14 cellular contexts compared by ENCODE assay signal in the genomic region with DNA sequence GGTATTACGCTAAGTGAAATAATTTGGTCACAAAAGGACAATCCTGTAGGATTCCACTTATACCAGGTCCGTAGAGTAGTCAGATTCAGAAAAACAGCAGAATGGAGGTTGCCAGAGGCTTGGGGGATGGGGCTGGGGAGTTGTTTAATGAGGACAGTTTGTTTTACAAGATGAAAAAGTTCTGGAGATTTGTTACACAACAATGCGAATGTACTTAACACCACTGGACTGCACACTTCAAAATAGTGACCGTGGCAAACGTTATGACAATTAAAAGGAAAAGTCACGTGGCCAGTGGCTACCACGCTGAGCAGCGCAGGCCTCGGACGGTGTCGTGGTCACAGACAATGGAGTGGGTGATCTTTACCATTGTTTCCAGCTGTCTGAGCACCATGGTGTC.
A peak's percentile ranks its signal among the peaks of the same experiment; 100 is the strongest.
DNase-seq lines count a peak whose midpoint lies in the region; ATAC-seq and TF ChIP-seq lines count a peak whose summit lies in the region.
"Had no signal": no experiment of that assay in that cellular context is flagged by ENCODE, and none has a peak within 500 bp of the region (broad histone marks: within the 10 kb centered on the region; RNA-seq: fewer than 3 reads in every experiment).

No MANE protein-coding gene starts in this region.

- no peak overlapping the region for H3K9ac ChIP-seq in mammary epithelial cell (ENCODE audit: insufficient read depth, low read length)

- in situ Hi-C loops in mammary epithelial cell (cut with MboI; ENCODE audit: low sequenced_read_pairs in 2 of 2) (no loop called here), transverse colon (cut with MboI; ENCODE audit: low pct_ligation_motif_present in 1 of 4, low pct_unique_long_range_greater_than_20kb in 1 of 4, low sequenced_read_pairs in 3 of 4) (loop anchor here in 1 of 4 donors (25.0 kb wide), 1 partner anchor 142 kb away; no protein-coding TSS in a partner anchor)

- H3K9me3 ChIP-seq in mammary epithelial cell (replicated peaks; ENCODE audit: insufficient read depth, low read length) (no peaks in the 10 kb centered on the region), lower lobe of right lung (no peaks in the 10 kb centered on the region), transverse colon (no peaks in the 10 kb centered on the region)
- H3K9me3 ChIP-seq: BE2C, upper lobe of left lung had no signal

- H3K36me3 ChIP-seq in mammary epithelial cell (ENCODE audit: insufficient read depth, low read length) (peaks cover 3% of the 10 kb centered on the region), lower lobe of right lung (peaks cover 22% of the 10 kb centered on the region), transverse colon (peaks cover 0 to 15% (median 7%) of the 10 kb centered on the region in 4 donors)

- no peak overlapping the region for H3K4me2 ChIP-seq in mammary epithelial cell (ENCODE audit: insufficient read depth, low read depth, low read length)

- H4K20me1 ChIP-seq in mammary epithelial cell (ENCODE audit: insufficient read depth, low read length) = peaks cover 5% of the 10 kb centered on the region

- TF ChIP-seq CTCF in MCF 10A (IDR thresholded peaks at IDR 0.05; ENCODE audit: unreplicated experiment) (no peak), mammary epithelial cell (conservative IDR thresholded peaks at IDR 0.05 in 1 of 2, IDR thresholded peaks at IDR 0.05 in 1 of 2; ENCODE audit: extremely low read depth in 1 of 2, insufficient read depth in 1 of 2, low read depth in 1 of 2, low read length in 2 of 2) (no peak), lower lobe of right lung (IDR thresholded peaks at IDR 0.05) (no peak), transverse colon (IDR thresholded peaks at IDR 0.05) (no peak), CD14-positive monocyte (IDR thresholded peaks at IDR 0.05) (no peak)
- no peak for TF ChIP-seq CTCF in activated CD8-positive, alpha-beta T cell treated with anti-CD3 and anti-CD28 coated beads for 36 hours (IDR thresholded peaks at IDR 0.05)

- dilution Hi-C loops in mammary epithelial cell (cut with HindIII; ENCODE audit: low sequenced_read_pairs) = no loop called here

- H3K36me3 Mint-ChIP-seq in MCF 10A (ENCODE audit: insufficient read depth, unreplicated experiment) = peaks cover 27% of the 10 kb centered on the region
- peaks cover 51% of the 10 kb centered on the region for H3K36me3 Mint-ChIP-seq in activated CD8-positive, alpha-beta T cell treated with anti-CD3 and anti-CD28 coated beads for 36 hours (ENCODE audit: low read depth)
- peaks cover 38 to 44% of the 10 kb centered on the region in 2 donors for H3K36me3 Mint-ChIP-seq in CD14-positive monocyte

- CTCF ChIA-PET in MCF 10A (lab: Yijun Ruan, JAX) (interaction anchor here (1.0 to 2.1 kb wide), 4 partner anchors 16 to 52 kb away, joined by 4 to 9 read pairs (median 4); no protein-coding TSS in a partner anchor), mammary epithelial cell (lab: Charles Lee; ENCODE audit: low non-redundant PET) (no interaction called here)
- CTCF ChIA-PET in activated CD8-positive, alpha-beta T cell treated with anti-CD3 and anti-CD28 coated beads for 36 hours (lab: Charles Lee) = interaction anchor here (2.4 kb wide), 1 partner anchor 49 kb away, joined by 11 read pairs; no protein-coding TSS in a partner anchor

- no peaks in the 10 kb centered on the region for H3K27me3 ChIP-seq in mammary epithelial cell (ENCODE audit: insufficient read depth, low read length)
- no peaks in the 10 kb centered on the region for H3K27me3 ChIP-seq in lower lobe of right lung (ENCODE audit: low read depth)
- H3K27me3 ChIP-seq in transverse colon = no peaks in the 10 kb centered on the region
- H3K27me3 ChIP-seq: BE2C, upper lobe of left lung had no signal

- H3K27me3 Mint-ChIP-seq in MCF 10A (ENCODE audit: insufficient read depth, unreplicated experiment) (no peaks in the 10 kb centered on the region), CD14-positive monocyte (ENCODE audit: low read depth in 3 of 3) (peaks cover 0 to under 1% (median 0%) of the 10 kb centered on the region in 3 donors)
- no peaks in the 10 kb centered on the region for H3K27me3 Mint-ChIP-seq in activated CD8-positive, alpha-beta T cell treated with anti-CD3 and anti-CD28 coated beads for 36 hours

- H3K9me3 Mint-ChIP-seq in MCF 10A (ENCODE audit: unreplicated experiment) (no peaks in the 10 kb centered on the region), CD14-positive monocyte (peaks cover 0 to 4% (median 0%) of the 10 kb centered on the region in 7 donors)
- no peaks in the 10 kb centered on the region for H3K9me3 Mint-ChIP-seq in activated CD8-positive, alpha-beta T cell treated with anti-CD3 and anti-CD28 coated beads for 36 hours

- POLR2A ChIA-PET in MCF 10A (lab: Yijun Ruan, JAX) = interaction anchor here (0.7 to 8.4 kb wide), 7 partner anchors 13 to 158 kb away, joined by 5 to 167 read pairs (median 12); no protein-coding TSS in a partner anchor
- POLR2A ChIA-PET in activated CD8-positive, alpha-beta T cell treated with anti-CD3 and anti-CD28 coated beads for 36 hours (lab: Charles Lee) = interaction anchor here (1.2 to 8.7 kb wide), 4 partner anchors 11 to 27 kb away, joined by 3 to 87 read pairs (median 4); no protein-coding TSS in a partner anchor

- intact Hi-C loops in MCF 10A (cut with micrococcal nuclease) = loop anchor here (5.0 kb wide), 1 partner anchor 147 kb away; no protein-coding TSS in a partner anchor
- intact Hi-C loops in mammary epithelial cell (cut with micrococcal nuclease) = no loop called here
- intact Hi-C loops in activated CD8-positive, alpha-beta T cell treated with anti-CD3 and anti-CD28 coated beads for 36 hours (cut with micrococcal nuclease) = no loop called here
- intact Hi-C loops in lower lobe of right lung (cut with DNase I) = no loop called here
- intact Hi-C loops in transverse colon (cut with DNase I; ENCODE audit: low total_unique reads) = loop anchor here (5.0 kb wide), 2 partner anchors 107 to 157 kb away; no protein-coding TSS in a partner anchor
- intact Hi-C loops in CD14-positive monocyte (cut with micrococcal nuclease) = no loop called here

- H3K4me3 Mint-ChIP-seq in MCF 10A (ENCODE audit: unreplicated experiment) = no peak overlapping the region
- H3K4me3 Mint-ChIP-seq in activated CD8-positive, alpha-beta T cell treated with anti-CD3 and anti-CD28 coated beads for 36 hours = peak overlapping the region; percentile 3
- no peak overlapping the region for H3K4me3 Mint-ChIP-seq in CD14-positive monocyte

- WGBS in mammary epithelial cell (ENCODE audit: low coverage, missing lambda C conversion rate) = 93% methylated on average over 9 of the region's 11 CpGs
- WGBS in transverse colon (ENCODE audit: low coverage in 1 of 2), 2 donors = 66 to 76% methylated on average over 10 to 11 of the region's 11 CpGs

- peaks cover 38% of the 10 kb centered on the region for H3K4me1 Mint-ChIP-seq in MCF 10A (ENCODE audit: insufficient read depth, unreplicated experiment)
- H3K4me1 Mint-ChIP-seq in activated CD8-positive, alpha-beta T cell treated with anti-CD3 and anti-CD28 coated beads for 36 hours (ENCODE audit: low read depth) = peaks cover 68% of the 10 kb centered on the region
- H3K4me1 Mint-ChIP-seq in CD14-positive monocyte = peaks cover 51% of the 10 kb centered on the region

- no peak for TF ChIP-seq EP300 in transverse colon (IDR thresholded peaks at IDR 0.05; ENCODE audit: low read depth)

- peaks cover 65% of the 10 kb centered on the region for H3K4me1 ChIP-seq in mammary epithelial cell (ENCODE audit: insufficient read depth, low read length)
- peaks cover 64% of the 10 kb centered on the region for H3K4me1 ChIP-seq in lower lobe of right lung
- peaks cover 51 to 74% (median 63%) of the 10 kb centered on the region in 4 donors for H3K4me1 ChIP-seq in transverse colon

- no peak overlapping the region for H3K4me3 ChIP-seq in mammary epithelial cell (replicated peaks in 1 of 3; ENCODE audit: insufficient read depth in 1 of 3, low read depth in 2 of 3, low read length in 3 of 3)
- H3K4me3 ChIP-seq in lower lobe of right lung = no peak overlapping the region
- no peak overlapping the region for H3K4me3 ChIP-seq in transverse colon
- H3K4me3 ChIP-seq: upper lobe of left lung had no signal

- H2AFZ ChIP-seq in mammary epithelial cell (ENCODE audit: low read depth, low read length) = no peak overlapping the region

- peaks cover 96% of the 10 kb centered on the region for H3K79me2 ChIP-seq in mammary epithelial cell (ENCODE audit: insufficient read depth, low read length)

- no peak for ATAC-seq in activated CD8-positive, alpha-beta T cell treated with anti-CD3 and anti-CD28 coated beads for 36 hours
- ATAC-seq in lower lobe of right lung (peak; percentile 49 to 50), HG03565 (IDR thresholded peaks at IDR 0.05; ENCODE audit: unreplicated experiment) (no peak), GM21390 (IDR thresholded peaks at IDR 0.05; ENCODE audit: unreplicated experiment) (no peak)

- BruUV-seq in MCF 10A (replicated peaks; lab: Mats Ljungman, UMichigan) (no TSS peak), mammary epithelial cell (replicated peaks; lab: Mats Ljungman, UMichigan) (no TSS peak)

- DNase-seq in MCF 10A (ENCODE audit: unreplicated experiment) (no peak), mammary epithelial cell (no peak), lower lobe of right lung (no peak), transverse colon (no peak), CD14-positive monocyte (ENCODE audit: low spot score) (no peak)
- no peak for DNase-seq in activated CD8-positive, alpha-beta T cell treated with anti-CD3 and anti-CD28 coated beads for 36 hours
- DNase-seq: activated CD4-positive, CD25-positive, alpha-beta regulatory T cell; aorta; BE2C; nucleus accumbens; stimulated activated CD4-positive, alpha-beta T cell treated with anti-CD3 and anti-CD28 coated beads, Interleukin-4, amount 100 ng/mL, for 4 hours had no signal

- H3K27ac Mint-ChIP-seq in MCF 10A (ENCODE audit: low read depth, unreplicated experiment) (peak overlapping the region; percentile 37), CD14-positive monocyte (peak overlapping the region in 2 of 7 donors; percentile 23 to 42)
- peak overlapping the region; percentile 82 for H3K27ac Mint-ChIP-seq in activated CD8-positive, alpha-beta T cell treated with anti-CD3 and anti-CD28 coated beads for 36 hours

- H3K27ac ChIP-seq in mammary epithelial cell (ENCODE audit: insufficient read depth, low read depth, low read length) (no peak overlapping the region), lower lobe of right lung (no peak overlapping the region), transverse colon (peak overlapping the region; percentile 69 to 87 (median 81))

- TF ChIP-seq POLR2A in transverse colon (IDR thresholded peaks at IDR 0.05) = no peak

Comparison
In these comparisons a context has a peak if more than half of its experiments do, and no peak if none do; other contexts are left out.
1. intact Hi-C loops: an anchor here in MCF 10A (5.0 kb wide) and transverse colon (5.0 kb wide); none called in mammary epithelial cell, activated CD8-positive, alpha-beta T cell treated with anti-CD3 and anti-CD28 coated beads for 36 hours, lower lobe of right lung and CD14-positive monocyte.
2. H3K27ac ChIP-seq: peak in transverse colon (4 of 4); none in mammary epithelial cell (single experiment) and lower lobe of right lung (single experiment).
3. ATAC-seq: peak in lower lobe of right lung (2 of 2); none in activated CD8-positive, alpha-beta T cell treated with anti-CD3 and anti-CD28 coated beads for 36 hours (single experiment), HG03565 (single experiment) and GM21390 (single experiment).